ENCODE assay signal across 1 cellular context in genomic region chr15:70974004-70974832, GRCh38.
TF ChIP-seq lines count a peak whose summit lies in the region.

No MANE protein-coding gene starts in this region.

TF ChIP-seq in WTC11, 78 proteins besides CTCF, POLR2A, EP300 and RAD21 (continued from another document):
- no peak for TF ChIP-seq ARID4B (CRISPR knock-in tag; IDR thresholded peaks at IDR 0.05; ENCODE audit: borderline replicate concordance)
- TF ChIP-seq NFYB (CRISPR knock-in tag; conservative IDR thresholded peaks at IDR 0.05; ENCODE audit: low read depth) = no peak
- TF ChIP-seq PRDM15 (CRISPR knock-in tag; IDR thresholded peaks at IDR 0.05) = no peak
- no peak for TF ChIP-seq MLX (CRISPR knock-in tag; IDR thresholded peaks at IDR 0.05)
- TF ChIP-seq FOXJ3 (CRISPR knock-in tag; IDR thresholded peaks at IDR 0.05; ENCODE audit: borderline replicate concordance) = no peak
- no peak for TF ChIP-seq TEAD4 (CRISPR knock-in tag; IDR thresholded peaks at IDR 0.05)
- TF ChIP-seq FOXP1 (CRISPR knock-in tag; IDR thresholded peaks at IDR 0.05; ENCODE audit: borderline replicate concordance) = no peak
- no peak for TF ChIP-seq PREB (CRISPR knock-in tag; IDR thresholded peaks at IDR 0.05; ENCODE audit: borderline replicate concordance)
- no peak for TF ChIP-seq ESRRA (CRISPR knock-in tag; IDR thresholded peaks at IDR 0.05; ENCODE audit: borderline replicate concordance)
- TF ChIP-seq JUN (CRISPR knock-in tag; IDR thresholded peaks at IDR 0.05) = no peak
- TF ChIP-seq ZNF671 (CRISPR knock-in tag; IDR thresholded peaks at IDR 0.05) = no peak
